9 cellular contexts compared by ENCODE assay signal in genomic region chr15:68789921-68790575, GRCh38. TPM values are rescaled to one million over a fixed set of nuclear protein-coding genes. Genes with fewer than 3 reads are reported as not detected.
A peak's percentile ranks its signal among the peaks of the same experiment; 100 is the strongest.
DNase-seq lines count a peak whose midpoint lies in the region; ATAC-seq and TF ChIP-seq lines count a peak whose summit lies in the region.
"Had no signal": no experiment of that assay in that cellular context is flagged by ENCODE, and none has a peak within 500 bp of the region (broad histone marks: within the 10 kb centered on the region; RNA-seq: fewer than 3 reads in every experiment).

No MANE protein-coding gene starts in this region.

- POLR2A ChIA-PET in CD8-positive, alpha-beta T cell (lab: Charles Lee): no interaction called here

- intact Hi-C loops in CD8-positive, alpha-beta T cell (cut with DNase I, micrococcal nuclease): loop anchor here (10.0 kb wide), 2 partner anchors 375 to 1235 kb away; partner anchors contain the start of gene GLCE (in 1 of the 2)
- intact Hi-C loops in testis (cut with DNase I; ENCODE audit: low total_unique reads): no loop called here

- no peak overlapping the region for H3K27ac ChIP-seq in CD8-positive, alpha-beta T cell (ENCODE audit: low read depth, low read length)
- H3K27ac ChIP-seq in neutrophil (peak overlapping the region; percentile 92), testis (no peak overlapping the region)

- no peak for ATAC-seq in CD8-positive, alpha-beta T cell
- no peak for ATAC-seq in GM18519 (IDR thresholded peaks at IDR 0.05; ENCODE audit: low FRiP score, unreplicated experiment)

- H3K9me3 Mint-ChIP-seq in CD8-positive, alpha-beta T cell: no peaks in the 10 kb centered on the region

- H3K4me1 ChIP-seq in CD8-positive, alpha-beta T cell (ENCODE audit: insufficient read depth, low read length): peaks cover 59% of the 10 kb centered on the region
- peaks cover 48% of the 10 kb centered on the region for H3K4me1 ChIP-seq in NT2/D1 (ENCODE audit: insufficient read depth, insufficient read length)
- H3K4me1 ChIP-seq in neutrophil (ENCODE audit: control insufficient read depth in 1 of 2, insufficient read depth in 1 of 2, low read depth in 1 of 2, low read length in 1 of 2): peaks cover 88 to 91% of the 10 kb centered on the region in 2 experiments
- H3K4me1 ChIP-seq in testis: peaks cover 19% of the 10 kb centered on the region

- H3K36me3 ChIP-seq in CD8-positive, alpha-beta T cell (ENCODE audit: insufficient read depth, low read length): peaks cover 11% of the 10 kb centered on the region
- H3K36me3 ChIP-seq in NT2/D1 (ENCODE audit: insufficient read depth, insufficient read length, low read length) (peaks cover 48% of the 10 kb centered on the region), neutrophil (peaks cover 25% of the 10 kb centered on the region), MG63 (peaks cover 41% of the 10 kb centered on the region), testis (ENCODE audit: low read depth, missing control alignments) (no peaks in the 10 kb centered on the region)

- no peaks in the 10 kb centered on the region for H3K27me3 Mint-ChIP-seq in CD8-positive, alpha-beta T cell (ENCODE audit: low read depth)

- H3K36me3 Mint-ChIP-seq in CD8-positive, alpha-beta T cell: peaks cover 39% of the 10 kb centered on the region

- H3K4me3 Mint-ChIP-seq in CD8-positive, alpha-beta T cell: no peak overlapping the region

- CTCF ChIA-PET in CD8-positive, alpha-beta T cell (lab: Charles Lee): interaction anchor here (1.5 kb wide), 1 partner anchor 15 kb away, joined by 3 read pairs; no protein-coding TSS in a partner anchor

- no peak for TF ChIP-seq CTCF in CD8-positive, alpha-beta T cell (IDR thresholded peaks at IDR 0.05)
- TF ChIP-seq CTCF in neutrophil (IDR thresholded peaks at IDR 0.05) (no peak), testis (IDR thresholded peaks at IDR 0.05) (no peak)

- peak overlapping the region; percentile 11 for H3K9ac ChIP-seq in NT2/D1 (ENCODE audit: insufficient read length, low read depth)

- no peak for DNase-seq in CD8-positive, alpha-beta T cell
- DNase-seq in NT2/D1 (ENCODE audit: low read depth, low spot score) (peak; percentile 95), fibroblast of gingiva (ENCODE audit: low read depth) (peak; percentile 56), MG63 (no peak), occipital lobe (lab: John Stamatoyannopoulos, UW) (no peak), testis (no peak)
- DNase-seq: activated T-cell treated with anti-CD3 and anti-CD28 coated beads for 4 hours had no signal

- H3K27ac Mint-ChIP-seq in CD8-positive, alpha-beta T cell: peak overlapping the region; percentile 49

- H3K4me3 ChIP-seq in CD8-positive, alpha-beta T cell (ENCODE audit: low read depth, low read length): no peak overlapping the region
- no peak overlapping the region for H3K4me3 ChIP-seq in NT2/D1 (ENCODE audit: insufficient read length, low read depth)
- H3K4me3 ChIP-seq in neutrophil (ENCODE audit: low read depth in 1 of 2, low read length in 1 of 2): no peak overlapping the region
- H3K4me3 ChIP-seq in MG63: no peak overlapping the region
- no peak overlapping the region for H3K4me3 ChIP-seq in testis

- no peak for TF ChIP-seq POLR2A in testis (IDR thresholded peaks at IDR 0.05)

- H3K27me3 ChIP-seq in CD8-positive, alpha-beta T cell (ENCODE audit: insufficient read depth, low read length): no peaks in the 10 kb centered on the region
- no peaks in the 10 kb centered on the region for H3K27me3 ChIP-seq in NT2/D1 (ENCODE audit: insufficient read depth, insufficient read length)
- H3K27me3 ChIP-seq in neutrophil: no peaks in the 10 kb centered on the region
- no peaks in the 10 kb centered on the region for H3K27me3 ChIP-seq in MG63
- no peaks in the 10 kb centered on the region for H3K27me3 ChIP-seq in testis

- 56 to 68% methylated on average over 11 to 12 of the region's 12 CpGs for WGBS in testis, 2 donors

- peaks cover 74% of the 10 kb centered on the region for H3K4me1 Mint-ChIP-seq in CD8-positive, alpha-beta T cell (ENCODE audit: low read depth)

- H3K9me3 ChIP-seq in CD8-positive, alpha-beta T cell (ENCODE audit: low read length): no peaks in the 10 kb centered on the region
- H3K9me3 ChIP-seq in NT2/D1 (ENCODE audit: insufficient read depth, low read length) (no peaks in the 10 kb centered on the region), neutrophil (no peaks in the 10 kb centered on the region), MG63 (no peaks in the 10 kb centered on the region), testis (no peaks in the 10 kb centered on the region)

RNA-seq across cellular contexts. Expression of gene ANP32A, which starts 30.6 kb away (rescaled TPM):
- total RNA-seq in CD8-positive, alpha-beta T cell: 10 to 100 TPM; 47.6 to 51.9 TPM
- 44.3 and 47.5 TPM in 2 replicates for total RNA-seq in MG63 (2014; rRNA removed; shearing (Covaris generic); ENCODE audit: low replicate concordance)
- 109 TPM for total RNA-seq in occipital lobe
- 10 to 100 TPM; 32.9 to 41.3 TPM for total RNA-seq in testis
- 49.5 TPM for polyA plus RNA-seq in testis (ENCODE audit: insufficient read depth, low read depth, low replicate concordance)

Comparison
In these comparisons a context has a peak if more than half of its experiments do, and no peak if none do; other contexts are left out.
1. DNase-seq: peak in NT2/D1 (single experiment) and fibroblast of gingiva (single experiment); none in CD8-positive, alpha-beta T cell (0 of 7), MG63 (single experiment), occipital lobe (single experiment) and testis (single experiment).